In genomic region chr19:50602089-50602422, GRCh38 we compare ENCODE assay signal across 11 cellular contexts. TPM values are rescaled to one million over a fixed set of nuclear protein-coding genes. Genes with fewer than 3 reads are reported as not detected.
"Had no signal": no experiment of that assay in that cellular context is flagged by ENCODE, and none has a peak within 500 bp of the region (broad histone marks: within the 10 kb centered on the region; RNA-seq: fewer than 3 reads in every experiment).

No MANE protein-coding gene starts in this region.

- FAIRE-seq: H1, H54 had no signal

- H3K4me3 Mint-ChIP-seq: GM23338, H9, HFFc6 had no signal

- H3K9ac ChIP-seq: GM23248 had no signal

- DNase-seq: GM23248, GOT3, H7, H9, HCEC 1CT, HFFc6 had no signal

- H3K27ac ChIP-seq: GM23248 had no signal

- ATAC-seq: GM23338, HCT116 had no signal

- H3K36me3 ChIP-seq: HAP-1 had no signal

- H3K4me3 ChIP-seq: GM23248, GM23338, HAP-1 had no signal

- H3K27ac Mint-ChIP-seq: GM23338, H9, HFFc6 had no signal

- H3K9me3 Mint-ChIP-seq: HFFc6 had no signal

- H3K9me3 ChIP-seq: HAP-1 had no signal

- H2AFZ ChIP-seq: GM23248, GM23338 had no signal

- H3K4me2 ChIP-seq: GM23338 had no signal

- H3K4me1 Mint-ChIP-seq: GM23338 had no signal

- H3K4me1 ChIP-seq: HAP-1 had no signal

RNA-seq across cellular contexts. Expression of gene LRRC4B, which starts 33.8 kb away (rescaled TPM):
- total RNA-seq: GM23248 had no signal
- polyA plus RNA-seq: GM23248 had no signal

RNA-seq across cellular contexts. Expression of gene SYT3, which starts 37.6 kb away (rescaled TPM):
- total RNA-seq: GM23248, HFFc6 had no signal
- polyA plus RNA-seq: GM23248 had no signal

RNA-seq across cellular contexts. Expression of gene C19orf81, which starts 47.2 kb away (rescaled TPM):
- total RNA-seq: GM23248 had no signal
